10 cellular contexts compared by ENCODE assay signal in genomic region chr1:218499021-218499691, GRCh38.
A peak's percentile ranks its signal among the peaks of the same experiment; 100 is the strongest.
DNase-seq lines count a peak whose midpoint lies in the region; ATAC-seq and TF ChIP-seq lines count a peak whose summit lies in the region.
"Had no signal": no experiment of that assay in that cellular context is flagged by ENCODE, and none has a peak within 500 bp of the region (broad histone marks: within the 10 kb centered on the region; RNA-seq: fewer than 3 reads in every experiment).

No MANE protein-coding gene starts in this region.

- no peak overlapping the region for H2AFZ ChIP-seq in neural progenitor cell (replicated peaks)

- H3K27ac ChIP-seq in HL-60 (replicated peaks) (no peak overlapping the region), right atrium auricular region (peak overlapping the region; percentile 48 to 50), stomach smooth muscle (ENCODE audit: low read length) (peak overlapping the region; percentile 66), neural progenitor cell (no peak overlapping the region)

- H3K36me3 ChIP-seq in right atrium auricular region (no peaks in the 10 kb centered on the region), stomach smooth muscle (ENCODE audit: control insufficient read depth in 2 of 2, insufficient read depth in 2 of 2, low read length in 2 of 2) (no peaks in the 10 kb centered on the region), neural progenitor cell (no peaks in the 10 kb centered on the region)

- peaks cover 0 to 9% of the 10 kb centered on the region in 2 donors for H3K4me1 ChIP-seq in right atrium auricular region
- H3K4me1 ChIP-seq in stomach smooth muscle (ENCODE audit: control insufficient read depth, insufficient read depth, low read length), result peaks cover 13% of the 10 kb centered on the region
- peaks cover 23% of the 10 kb centered on the region for H3K4me1 ChIP-seq in neural progenitor cell

- intact Hi-C loops in head of caudate nucleus (cut with DNase I), result no loop called here

- H3K4me3 Mint-ChIP-seq in neural progenitor cell, result no peak overlapping the region

- no peaks in the 10 kb centered on the region for H3K9me3 ChIP-seq in right atrium auricular region
- H3K9me3 ChIP-seq in stomach smooth muscle (ENCODE audit: control insufficient read depth in 2 of 2, low read length in 2 of 2), result no peaks in the 10 kb centered on the region
- H3K9me3 ChIP-seq in neural progenitor cell (ENCODE audit: low read depth), result no peaks in the 10 kb centered on the region

- no peaks in the 10 kb centered on the region for H3K27me3 Mint-ChIP-seq in neural progenitor cell (ENCODE audit: insufficient read depth, low read depth)

- no peaks in the 10 kb centered on the region for H4K20me1 ChIP-seq in neural progenitor cell (ENCODE audit: low read depth)

- TF ChIP-seq CTCF in HL-60 (IDR thresholded peaks at IDR 0.05; ENCODE audit: insufficient read depth, low read length) (no peak), right atrium auricular region (IDR thresholded peaks at IDR 0.05) (no peak), neural progenitor cell (IDR thresholded peaks at IDR 0.05) (no peak)

- H3K4me3 ChIP-seq in HL-60 (replicated peaks; ENCODE audit: insufficient read depth, low read length), result 0 out of 2 replicates have a peak overlapping the region, but pooled peaks have one; percentile 4
- peak overlapping the region in 1 of 2 donors; percentile 29 for H3K4me3 ChIP-seq in right atrium auricular region
- peak overlapping the region; percentile 58 to 71 for H3K4me3 ChIP-seq in stomach smooth muscle (ENCODE audit: low read length in 2 of 2)
- H3K4me3 ChIP-seq in neural progenitor cell, result no peak overlapping the region

- H3K9ac ChIP-seq in stomach smooth muscle (ENCODE audit: low read length in 2 of 2), result peak overlapping the region; percentile 42 to 53
- no peak overlapping the region for H3K9ac ChIP-seq in neural progenitor cell

- H3F3A ChIP-seq in neural progenitor cell (ENCODE audit: low read depth), result peaks cover 14% of the 10 kb centered on the region

- H3K27me3 ChIP-seq in HL-60 (ENCODE audit: insufficient read depth, poor library complexity, severe bottlenecking) (no peaks in the 10 kb centered on the region), right atrium auricular region (no peaks in the 10 kb centered on the region), stomach smooth muscle (ENCODE audit: control insufficient read depth in 1 of 2, insufficient read depth in 2 of 2, low read length in 2 of 2) (no peaks in the 10 kb centered on the region), neural progenitor cell (no peaks in the 10 kb centered on the region)

- H3K79me2 ChIP-seq in neural progenitor cell (ENCODE audit: low read depth), result no peaks in the 10 kb centered on the region

- no peak overlapping the region for H3K4me2 ChIP-seq in neural progenitor cell

- H3K36me3 Mint-ChIP-seq in neural progenitor cell, result no peaks in the 10 kb centered on the region

- DNase-seq in HL-60 (ENCODE audit: low read depth in 1 of 2, low spot score in 1 of 2) (no peak), amniotic epithelial cell (ENCODE audit: low read depth) (peak; percentile 89), right atrium auricular region (ENCODE audit: low spot score) (no peak), head of caudate nucleus (no peak), neural progenitor cell (ENCODE audit: low spot score) (no peak)
- no peak for DNase-seq in effector CD4-positive, alpha-beta T cell
- DNase-seq: cerebellar nuclear complex; stimulated activated CD4-positive, alpha-beta T cell treated with anti-CD3 and anti-CD28 coated beads, Interleukin-2, amount 100 ng/mL, for 24 hours had no signal

- no peak for ATAC-seq in GM21390 (IDR thresholded peaks at IDR 0.05; ENCODE audit: unreplicated experiment)

- H3K4me1 Mint-ChIP-seq in neural progenitor cell, result peaks cover 12% of the 10 kb centered on the region

- no peak overlapping the region for H3K27ac Mint-ChIP-seq in neural progenitor cell

- H3K9me3 Mint-ChIP-seq in neural progenitor cell, result peaks cover 3% of the 10 kb centered on the region

Comparison
In these comparisons a context has a peak if more than half of its experiments do, and no peak if none do; other contexts are left out.
1. H3K27ac ChIP-seq: peak in right atrium auricular region (2 of 2) and stomach smooth muscle (single experiment); none in HL-60 (single experiment) and neural progenitor cell (single experiment).